Comparison of ENCODE assay signal across 17 cellular contexts in the genomic region with DNA sequence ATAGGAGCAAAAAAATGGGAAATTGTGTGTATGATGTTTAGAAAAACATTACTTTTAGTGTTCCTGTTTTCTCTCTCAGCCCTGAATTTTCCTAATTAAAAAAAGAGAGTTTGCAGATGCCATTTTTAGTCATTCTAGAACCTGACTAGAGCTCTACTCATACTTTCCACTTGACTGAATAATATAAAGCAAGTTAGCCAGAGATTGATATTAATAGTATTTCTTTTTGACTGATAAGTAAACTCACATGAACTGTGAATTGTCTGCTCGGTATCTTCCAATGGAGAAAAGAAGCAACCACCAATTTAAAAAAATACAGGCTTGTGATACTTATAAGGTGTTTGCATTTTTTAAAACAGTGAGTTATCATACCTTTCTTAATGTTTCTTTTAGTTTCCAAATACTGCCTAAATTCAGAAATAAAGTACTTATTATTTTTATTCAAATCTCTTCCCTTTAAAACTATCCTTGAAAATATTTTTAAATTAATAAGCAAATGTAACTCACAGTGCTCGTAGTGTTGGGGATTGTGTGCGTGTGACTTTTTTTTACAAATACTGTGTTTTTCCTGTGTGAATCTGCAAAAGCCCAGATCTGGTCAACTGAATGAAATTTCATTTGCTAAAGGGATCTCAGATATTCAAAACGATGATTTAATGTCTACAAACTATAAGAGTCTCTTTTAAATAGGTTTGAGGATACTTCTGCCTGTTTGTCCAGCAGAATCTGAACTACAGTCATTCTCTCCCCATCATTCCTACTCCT. TPM values are rescaled to one million over a fixed set of nuclear protein-coding genes. Genes with fewer than 3 reads are reported as not detected.
DNase-seq lines count a peak whose midpoint lies in the region; ATAC-seq and TF ChIP-seq lines count a peak whose summit lies in the region.
"Had no signal": no experiment of that assay in that cellular context is flagged by ENCODE, and none has a peak within 500 bp of the region (broad histone marks: within the 10 kb centered on the region; RNA-seq: fewer than 3 reads in every experiment).

No MANE protein-coding gene starts in this region.

- no peaks in the 10 kb centered on the region for H3K27me3 Mint-ChIP-seq in activated CD4-positive, alpha-beta T cell treated with anti-CD3 and anti-CD28 coated beads, Interleukin-2, amount 10 ng/mL, durations not matched to agents 7 days and 5 days
- no peaks in the 10 kb centered on the region for H3K27me3 Mint-ChIP-seq in H9 (ENCODE audit: low read depth)
- no peaks in the 10 kb centered on the region for H3K27me3 Mint-ChIP-seq in activated naive CD8-positive, alpha-beta T cell
- H3K27me3 Mint-ChIP-seq in stimulated activated memory B cell treated with anti-CD40 and anti-IgM and Interleukin-4, amounts not matched to agents 10 μg/mL and 1 μg/mL and 100 μg/mL, for 72 hours = no peaks in the 10 kb centered on the region

- H3T11ph ChIP-seq in H9 (ENCODE audit: low read length) = no peak overlapping the region

- intact Hi-C loops in mucosa of descending colon (cut with DNase I, micrococcal nuclease) = no loop called here

- H3K23me2 ChIP-seq in H9 (ENCODE audit: insufficient read length, low read depth, low read length, poor library complexity, severe bottlenecking) = no peaks in the 10 kb centered on the region

- no peak overlapping the region for H3K18ac ChIP-seq in H9 (ENCODE audit: insufficient read length, low read depth, low read length)

- no peak overlapping the region for H3K9ac ChIP-seq in H9 (ENCODE audit: extremely low read depth, insufficient read length, low read length)

- H4K5ac ChIP-seq in H9 (ENCODE audit: insufficient read length, low read depth, low read length) = no peak overlapping the region

- H2BK120ac ChIP-seq in H9 (ENCODE audit: low read depth, low read length, poor library complexity, severe bottlenecking) = no peak overlapping the region

- peaks cover 80% of the 10 kb centered on the region for H3K4me1 Mint-ChIP-seq in activated CD4-positive, alpha-beta T cell treated with anti-CD3 and anti-CD28 coated beads, Interleukin-2, amount 10 ng/mL, durations not matched to agents 7 days and 5 days
- peaks cover 9 to 10% of the 10 kb centered on the region in 2 experiments for H3K4me1 Mint-ChIP-seq in H9
- peaks cover 87% of the 10 kb centered on the region for H3K4me1 Mint-ChIP-seq in activated naive CD8-positive, alpha-beta T cell (ENCODE audit: low read depth)
- peaks cover 78% of the 10 kb centered on the region for H3K4me1 Mint-ChIP-seq in stimulated activated memory B cell treated with anti-CD40 and anti-IgM and Interleukin-4, amounts not matched to agents 10 μg/mL and 1 μg/mL and 100 μg/mL, for 72 hours

- H4K91ac ChIP-seq in H9 (ENCODE audit: insufficient read length, low read depth, low read length) = no peak overlapping the region

- H2AK5ac ChIP-seq in H9 (ENCODE audit: insufficient read length, low read length) = no peak overlapping the region

- in situ Hi-C loops in KBM-7 (cut with MboI; ENCODE audit: low pct_unique_long_range_greater_than_20kb, low sequenced_read_pairs) = no loop called here

- H3K27me3 ChIP-seq in H9 (ENCODE audit: insufficient read depth, low read length) = no peaks in the 10 kb centered on the region
- H3K27me3 ChIP-seq: testis had no signal

- CTCF ChIA-PET in activated CD4-positive, alpha-beta T cell treated with anti-CD3 and anti-CD28 coated beads, Interleukin-2, amount 10 ng/mL, durations not matched to agents 7 days and 5 days (lab: Charles Lee) = interaction anchor here (0.8 to 1.7 kb wide), 4 partner anchors 13 to 122 kb away, joined by 3 to 5 read pairs (median 4); no protein-coding TSS in a partner anchor

- no peak overlapping the region for H2AFZ ChIP-seq in H9 (ENCODE audit: low read length)

- H2BK5ac ChIP-seq in H9 (ENCODE audit: insufficient read length, low read length) = no peak overlapping the region

- H2BK20ac ChIP-seq in H9 (ENCODE audit: low read depth, low read length, poor library complexity, severe bottlenecking) = no peak overlapping the region

- H3K79me2 ChIP-seq in H9 (ENCODE audit: insufficient read depth, low read length) = peaks cover 8% of the 10 kb centered on the region

- H4K20me1 ChIP-seq in H9 (ENCODE audit: control insufficient read depth, insufficient read depth, insufficient read length) = no peaks in the 10 kb centered on the region

- H3K36me3 ChIP-seq in mucosa of descending colon (ENCODE audit: low read depth) = no peaks in the 10 kb centered on the region

- H4K8ac ChIP-seq in H9 (replicated peaks; ENCODE audit: insufficient read length, low read depth, low read length) = no peak overlapping the region

- H3K4me1 ChIP-seq in H9 (ENCODE audit: insufficient read depth, low read length) (0 out of 2 replicates have a peak, but pooled peaks cover 2% of the 10 kb centered on the region), mucosa of descending colon (ENCODE audit: low read depth) (peaks cover 21% of the 10 kb centered on the region)

- no peak overlapping the region for H3K14ac ChIP-seq in H9 (ENCODE audit: insufficient read depth, low read length)

- peaks cover 36% of the 10 kb centered on the region for H3K36me3 Mint-ChIP-seq in activated CD4-positive, alpha-beta T cell treated with anti-CD3 and anti-CD28 coated beads, Interleukin-2, amount 10 ng/mL, durations not matched to agents 7 days and 5 days (ENCODE audit: low read depth)
- H3K36me3 Mint-ChIP-seq in H9 (ENCODE audit: insufficient read depth in 1 of 3, low read depth in 3 of 3) = no peaks in the 10 kb centered on the region; a peak in 1 of 7 replicates
- peaks cover 12% of the 10 kb centered on the region for H3K36me3 Mint-ChIP-seq in activated naive CD8-positive, alpha-beta T cell
- H3K36me3 Mint-ChIP-seq in stimulated activated memory B cell treated with anti-CD40 and anti-IgM and Interleukin-4, amounts not matched to agents 10 μg/mL and 1 μg/mL and 100 μg/mL, for 72 hours = peaks cover 44% of the 10 kb centered on the region

- POLR2A ChIA-PET in activated CD4-positive, alpha-beta T cell treated with anti-CD3 and anti-CD28 coated beads, Interleukin-2, amount 10 ng/mL, durations not matched to agents 7 days and 5 days (lab: Charles Lee) = interaction anchor here (0.6 kb wide), 1 partner anchor 39 kb away, joined by 3 read pairs; no protein-coding TSS in a partner anchor

- no peak overlapping the region for H2BK12ac ChIP-seq in H9 (ENCODE audit: insufficient read length, low read depth, low read length)

- H3K4me3 Mint-ChIP-seq in activated CD4-positive, alpha-beta T cell treated with anti-CD3 and anti-CD28 coated beads, Interleukin-2, amount 10 ng/mL, durations not matched to agents 7 days and 5 days = peak overlapping the region; percentile 44
- no peak overlapping the region for H3K4me3 Mint-ChIP-seq in H9
- peak overlapping the region; percentile 76 for H3K4me3 Mint-ChIP-seq in activated naive CD8-positive, alpha-beta T cell
- H3K4me3 Mint-ChIP-seq in stimulated activated memory B cell treated with anti-CD40 and anti-IgM and Interleukin-4, amounts not matched to agents 10 μg/mL and 1 μg/mL and 100 μg/mL, for 72 hours = peak overlapping the region; percentile 13
- H3K4me3 Mint-ChIP-seq: nephron had no signal

- no CpG with 5 or more reads among the region's 4 CpGs for WGBS in H9 (ENCODE audit: extremely low coverage, insufficient read length, low lambda C conversion rate)

- peaks cover 5% of the 10 kb centered on the region for H3K79me1 ChIP-seq in H9 (ENCODE audit: insufficient read depth, low read depth, low read length, poor library complexity, severe bottlenecking)

- no peak overlapping the region for H3K4ac ChIP-seq in H9 (ENCODE audit: low read depth, low read length)

- H3K4me3 ChIP-seq in mucosa of descending colon = no peak overlapping the region
- H3K4me3 ChIP-seq: testis had no signal

- TF ChIP-seq CTCF in H9 (conservative IDR thresholded peaks at IDR 0.05) = no peak
- TF ChIP-seq CTCF in mucosa of descending colon (IDR thresholded peaks at IDR 0.05) = no peak

- H3K9me3 Mint-ChIP-seq in activated CD4-positive, alpha-beta T cell treated with anti-CD3 and anti-CD28 coated beads, Interleukin-2, amount 10 ng/mL, durations not matched to agents 7 days and 5 days = no peaks in the 10 kb centered on the region
- no peaks in the 10 kb centered on the region for H3K9me3 Mint-ChIP-seq in H9
- no peaks in the 10 kb centered on the region for H3K9me3 Mint-ChIP-seq in activated naive CD8-positive, alpha-beta T cell (ENCODE audit: low read depth)
- H3K9me3 Mint-ChIP-seq in stimulated activated memory B cell treated with anti-CD40 and anti-IgM and Interleukin-4, amounts not matched to agents 10 μg/mL and 1 μg/mL and 100 μg/mL, for 72 hours = no peaks in the 10 kb centered on the region
- H3K9me3 Mint-ChIP-seq: nephron had no signal

- H3K23ac ChIP-seq in H9 (ENCODE audit: insufficient read length, low read depth, low read length) = no peak overlapping the region

- no peaks in the 10 kb centered on the region for H3K9me3 ChIP-seq in H9 (ENCODE audit: control insufficient read depth, low read depth, low read length)
- H3K9me3 ChIP-seq in mucosa of descending colon = no peaks in the 10 kb centered on the region
- H3K9me3 ChIP-seq: testis had no signal

- no peak overlapping the region for H3K4me2 ChIP-seq in H9 (ENCODE audit: insufficient read depth, insufficient read length, low read length)

- no peak for DNase-seq in activated CD4-positive, alpha-beta T cell treated with anti-CD3 and anti-CD28 coated beads, Interleukin-2, amount 10 ng/mL, durations not matched to agents 7 days and 5 days
- DNase-seq in activated CD4-positive, alpha-beta T cell treated with anti-CD3 and anti-CD28 coated beads for 4 hours = no peak
- no peak for DNase-seq in H9
- no peak for DNase-seq in mucosa of descending colon
- no peak for DNase-seq in NCI-H2029 (lab: John Stamatoyannopoulos, UW)
- no peak for DNase-seq in KBM-7
- DNase-seq: activated CD4-positive, alpha-beta T cell treated with anti-CD3 and anti-CD28 coated beads for 1 hour; activated gamma-delta T cell; effector CD8-positive, alpha-beta T cell; MM.1S; NCI-H2081; NCI-H748 treated with DMSO at 0.1 percent for 48 hours; RPMI8226; testis had no signal

- H3K27ac ChIP-seq in H9 (ENCODE audit: insufficient read length, low read depth, low read length) = no peak overlapping the region
- H3K27ac ChIP-seq: testis had no signal

- no peak overlapping the region for H2BK15ac ChIP-seq in H9 (ENCODE audit: low read depth, low read length)

- no peak for ATAC-seq in stimulated activated memory B cell treated with anti-CD40 and anti-IgM and Interleukin-4, amounts not matched to agents 10 μg/mL and 1 μg/mL and 100 μg/mL, for 72 hours
- no peak for ATAC-seq in mucosa of descending colon

- H3K27ac Mint-ChIP-seq in activated CD4-positive, alpha-beta T cell treated with anti-CD3 and anti-CD28 coated beads, Interleukin-2, amount 10 ng/mL, durations not matched to agents 7 days and 5 days = peak overlapping the region; percentile 78
- peak overlapping the region in 2 of 3 experiments; percentile 21 to 50; a peak in 1 of 7 replicates for H3K27ac Mint-ChIP-seq in H9
- peak overlapping the region; percentile 91 for H3K27ac Mint-ChIP-seq in activated naive CD8-positive, alpha-beta T cell
- peak overlapping the region; percentile 38 for H3K27ac Mint-ChIP-seq in stimulated activated memory B cell treated with anti-CD40 and anti-IgM and Interleukin-4, amounts not matched to agents 10 μg/mL and 1 μg/mL and 100 μg/mL, for 72 hours
- H3K27ac Mint-ChIP-seq: nephron had no signal

- no peak overlapping the region for H3K56ac ChIP-seq in H9 (ENCODE audit: insufficient read length, low read depth, low read length)

RNA-seq across cellular contexts. Expression of gene RAP1A, which starts 9.8 kb away (rescaled TPM):
- 100 to 1,000 TPM; 128 to 130 TPM for total RNA-seq in activated CD4-positive, alpha-beta T cell treated with anti-CD3 and anti-CD28 coated beads, Interleukin-2, amount 10 ng/mL, durations not matched to agents 7 days and 5 days
- total RNA-seq in H9 (2021) = 26.7 and 28.3 TPM in 2 replicates
- total RNA-seq in mucosa of descending colon = 100 to 1,000 TPM in 1 of 3 donors, 10 to 100 TPM in 2; 84.4 to 272 (median 95.4) TPM

Comparison
In these comparisons a context has a peak if more than half of its experiments do, and no peak if none do; other contexts are left out.
1. H3K27ac Mint-ChIP-seq: peak in every context shown above with its lines; median percentile 91 in activated naive CD8-positive, alpha-beta T cell; 78 in activated CD4-positive, alpha-beta T cell treated with anti-CD3 and anti-CD28 coated beads, Interleukin-2, amount 10 ng/mL, durations not matched to agents 7 days and 5 days; 38 in stimulated activated memory B cell treated with anti-CD40 and anti-IgM and Interleukin-4, amounts not matched to agents 10 μg/mL and 1 μg/mL and 100 μg/mL, for 72 hours; 36 in H9.
2. H3K4me3 Mint-ChIP-seq: peak in activated CD4-positive, alpha-beta T cell treated with anti-CD3 and anti-CD28 coated beads, Interleukin-2, amount 10 ng/mL, durations not matched to agents 7 days and 5 days (single experiment), activated naive CD8-positive, alpha-beta T cell (single experiment) and stimulated activated memory B cell treated with anti-CD40 and anti-IgM and Interleukin-4, amounts not matched to agents 10 μg/mL and 1 μg/mL and 100 μg/mL, for 72 hours (single experiment); none in H9 (0 of 2).